In genomic region chr3:184559336-184559735, GRCh38 we compare ENCODE assay signal across 15 cellular contexts. TPM values are rescaled to one million over a fixed set of nuclear protein-coding genes. Genes with fewer than 3 reads are reported as not detected.
DNase-seq lines count a peak whose midpoint lies in the region; ATAC-seq, FAIRE-seq and TF ChIP-seq lines count a peak whose summit lies in the region.
"Had no signal": no experiment of that assay in that cellular context is flagged by ENCODE, and none has a peak within 500 bp of the region (broad histone marks: within the 10 kb centered on the region; RNA-seq: fewer than 3 reads in every experiment).

No MANE protein-coding gene starts in this region.

- H3K79me2 ChIP-seq in H1 (ENCODE audit: control insufficient read depth in 1 of 2, insufficient read depth in 2 of 2, low read length in 2 of 2) = no peaks in the 10 kb centered on the region

- no peak overlapping the region for H3K18ac ChIP-seq in H1 (ENCODE audit: extremely low read depth, low read length)

- intact Hi-C loops in transverse colon (cut with DNase I; ENCODE audit: low total_unique reads) = no loop called here
- intact Hi-C loops in CD4-positive, alpha-beta T cell (cut with DNase I, micrococcal nuclease) = no loop called here

- no peak overlapping the region for H3K56ac ChIP-seq in H1 (replicated peaks; ENCODE audit: insufficient read length, low read depth, low read length)

- H3K36me3 ChIP-seq in H1 (ENCODE audit: control insufficient read depth in 2 of 4, insufficient read depth in 4 of 4, low read length in 3 of 4) (no peaks in the 10 kb centered on the region; a peak in 1 of 8 replicates), transverse colon (no peaks in the 10 kb centered on the region)
- H3K36me3 ChIP-seq: right atrium auricular region, tibial artery had no signal

- no peak overlapping the region for H3K27ac ChIP-seq in H1 (ENCODE audit: low read depth, low read length)
- peak overlapping the region in 3 of 4 donors; percentile 24 to 47 (median 45) for H3K27ac ChIP-seq in transverse colon
- H3K27ac ChIP-seq in CD4-positive, alpha-beta T cell (ENCODE audit: low read depth, low read length) = no peak overlapping the region
- H3K27ac ChIP-seq: right atrium auricular region, tibial artery had no signal

- no peak overlapping the region for H2BK5ac ChIP-seq in H1 (ENCODE audit: low read depth, low read length)

- in situ Hi-C loops in transverse colon (cut with MboI; ENCODE audit: low pct_ligation_motif_present in 1 of 4, low pct_unique_long_range_greater_than_20kb in 1 of 4, low sequenced_read_pairs in 3 of 4) = no loop called here
- in situ Hi-C loops in G401 (cut with HindIII; ENCODE audit: low sequenced_read_pairs) = no loop called here

- no peaks in the 10 kb centered on the region for H3K79me1 ChIP-seq in H1 (ENCODE audit: low read depth, low read length)

- H3K4me3 ChIP-seq in H1 (ENCODE audit: extremely low read depth in 1 of 4, insufficient read depth in 2 of 4, low read depth in 3 of 4, low read length in 4 of 4) = peak overlapping the region in 1 of 4 experiments; percentile 12; a peak in 1 of 8 replicates
- no peak overlapping the region for H3K4me3 ChIP-seq in transverse colon
- H3K4me3 ChIP-seq: right atrium auricular region, tibial artery had no signal

- peaks cover 2% of the 10 kb centered on the region; the same call in 1 of the 2 replicates for H3K23me2 ChIP-seq in H1 (ENCODE audit: low read depth, low read length)

- peaks cover 8 to 23% (median 20%) of the 10 kb centered on the region in 4 experiments for H3K4me1 ChIP-seq in H1 (replicated peaks in 1 of 4; ENCODE audit: control insufficient read depth in 3 of 4, insufficient read depth in 4 of 4, low read length in 3 of 4)
- peaks cover 6 to 54% (median 30%) of the 10 kb centered on the region in 4 donors for H3K4me1 ChIP-seq in transverse colon

- TF ChIP-seq POLR2A in H1 (IDR thresholded peaks at IDR 0.05; ENCODE audit: control extremely low read depth in 1 of 2, low read depth in 2 of 2, low read length in 2 of 2) (no peak), transverse colon (IDR thresholded peaks at IDR 0.05) (no peak)

- no peak overlapping the region for H2BK15ac ChIP-seq in H1 (ENCODE audit: low read length)

- peaks cover 9% of the 10 kb centered on the region in 2 experiments for H4K20me1 ChIP-seq in H1 (replicated peaks in 1 of 2; ENCODE audit: control insufficient read depth in 1 of 2, insufficient read depth in 2 of 2, low read length in 2 of 2)

- WGBS in H1 (ENCODE audit: extremely low coverage in 1 of 2, insufficient coverage in 1 of 2, insufficient read length in 1 of 2, insufficient replicate concordance in 2 of 2, low coverage in 1 of 2, low lambda C conversion rate in 2 of 2, missing lambda C conversion rate in 1 of 2), 2 experiments = 87% methylated on average over 11 of the region's 11 CpGs; no CpG with 5 or more reads in 1 of the 2 experiments
- 54% methylated on average over 11 of the region's 11 CpGs; no CpG with 5 or more reads in 1 of the 2 donors for WGBS in transverse colon (ENCODE audit: low coverage in 1 of 2), 2 donors

- 0 out of 2 replicates have a peak overlapping the region, but pooled peaks have one; percentile 54 for H2AK5ac ChIP-seq in H1 (ENCODE audit: low read depth, low read length)

- no peak overlapping the region for H3K23ac ChIP-seq in H1 (ENCODE audit: insufficient read length)

- H4K8ac ChIP-seq in H1 (ENCODE audit: extremely low read depth, insufficient read depth, low read length) = no peak overlapping the region

- H3K9me3 Mint-ChIP-seq in CD4-positive, alpha-beta T cell = no peaks in the 10 kb centered on the region
- H3K9me3 Mint-ChIP-seq: nephron had no signal

- no peak overlapping the region for H4K91ac ChIP-seq in H1 (replicated peaks; ENCODE audit: insufficient read length, low read length)

- TF ChIP-seq CTCF in H1 (IDR thresholded peaks at IDR 0.05; ENCODE audit: control extremely low read depth in 1 of 3, insufficient read depth in 1 of 3, low read depth in 1 of 3, low read length in 3 of 3) = no peak
- TF ChIP-seq CTCF in transverse colon (IDR thresholded peaks at IDR 0.05) = no peak
- TF ChIP-seq CTCF in CD4-positive, alpha-beta T cell (IDR thresholded peaks at IDR 0.05) = no peak

- no peaks in the 10 kb centered on the region for H3K36me3 Mint-ChIP-seq in CD4-positive, alpha-beta T cell (ENCODE audit: low read depth)
- H3K36me3 Mint-ChIP-seq: CD4-positive, CD25-positive, alpha-beta regulatory T cell had no signal

- peaks cover 32% of the 10 kb centered on the region for H3K27me3 Mint-ChIP-seq in CD4-positive, alpha-beta T cell

- peak overlapping the region; percentile 58 to 63; a peak in 3 of 4 replicates for H3K4me2 ChIP-seq in H1 (ENCODE audit: insufficient read depth in 1 of 2, low read depth in 2 of 2, low read length in 2 of 2)

- H3K9me3 ChIP-seq in H1 (ENCODE audit: insufficient read depth in 2 of 2, low read depth in 1 of 2, low read length in 1 of 2) (no peaks in the 10 kb centered on the region), transverse colon (no peaks in the 10 kb centered on the region)
- no peaks in the 10 kb centered on the region for H3K9me3 ChIP-seq in CD4-positive, alpha-beta T cell (ENCODE audit: control insufficient read depth, low read length)
- H3K9me3 ChIP-seq: right atrium auricular region, tibial artery had no signal

- H3K9ac ChIP-seq in H1 (replicated peaks in 1 of 4; ENCODE audit: extremely low read depth in 1 of 4, low read depth in 3 of 4, low read length in 3 of 4) = no peak overlapping the region

- no peak overlapping the region for H3K14ac ChIP-seq in H1 (ENCODE audit: insufficient read length)

- CTCF ChIA-PET in H1 (lab: Charles Lee; ENCODE audit: partially characterized antibody) = interaction anchor here (0.5 to 1.6 kb wide), 5 partner anchors 45 to 188 kb away, joined by 3 to 4 read pairs (median 3); no protein-coding TSS in a partner anchor
- CTCF ChIA-PET in CD4-positive, alpha-beta T cell (lab: Charles Lee) = no interaction called here

- H2BK20ac ChIP-seq in H1 (ENCODE audit: low read length) = 0 out of 2 replicates have a peak overlapping the region, but pooled peaks have one; percentile 37

- ATAC-seq in GM19328 (IDR thresholded peaks at IDR 0.05; ENCODE audit: unreplicated experiment) = no peak
- no peak for ATAC-seq in CD4-positive, alpha-beta T cell (ENCODE audit: poor library complexity)
- ATAC-seq: left lobe of liver had no signal

- FAIRE-seq in H1 (lab: Jason Lieb, UNC) = no peak

- H3K27me3 ChIP-seq in H1 (replicated peaks in 1 of 4; ENCODE audit: control insufficient read depth in 3 of 4, extremely low read depth in 1 of 4, insufficient read depth in 3 of 4, low read length in 3 of 4) (peaks cover 34 to 63% (median 59%) of the 10 kb centered on the region in 4 experiments), transverse colon (no peaks in the 10 kb centered on the region)
- peaks cover 18% of the 10 kb centered on the region for H3K27me3 ChIP-seq in CD4-positive, alpha-beta T cell (ENCODE audit: control insufficient read depth, insufficient read depth, low read length)
- H3K27me3 ChIP-seq: right atrium auricular region had no signal

- H2AFZ ChIP-seq in H1 (ENCODE audit: low read length) = no peak overlapping the region

- POLR2A ChIA-PET in H1 (lab: Charles Lee; ENCODE audit: partially characterized antibody) = no interaction called here
- POLR2A ChIA-PET in CD4-positive, alpha-beta T cell (lab: Charles Lee) = no interaction called here

- H3K4me3 Mint-ChIP-seq in CD4-positive, alpha-beta T cell = no peak overlapping the region
- H3K4me3 Mint-ChIP-seq: CD4-positive, CD25-positive, alpha-beta regulatory T cell had no signal

- peaks cover 59% of the 10 kb centered on the region for H3K4me1 Mint-ChIP-seq in CD4-positive, alpha-beta T cell (ENCODE audit: low read depth)

- TF ChIP-seq RAD21 in H1 (IDR thresholded peaks at IDR 0.05 in 1 of 2, conservative IDR thresholded peaks at IDR 0.05 in 1 of 2; ENCODE audit: low read depth in 2 of 2, low read length in 2 of 2) = no peak

- H2BK120ac ChIP-seq in H1 (replicated peaks; ENCODE audit: low read depth, low read length) = no peak overlapping the region

- 0 out of 2 replicates have a peak overlapping the region, but pooled peaks have one; percentile 2 for H2BK12ac ChIP-seq in H1 (ENCODE audit: low read depth, low read length)

- DNase-seq in NCI-H1436 (lab: John Stamatoyannopoulos, UW) = peak; percentile 35
- no peak for DNase-seq in NCI-H1436 treated with DMSO at 0.1 percent for 48 hours (lab: John Stamatoyannopoulos, UW)
- DNase-seq in NCI-H510A treated with DMSO at 0.1 percent for 48 hours (lab: John Stamatoyannopoulos, UW) = peak; percentile 92
- DNase-seq in H1 (ENCODE audit: low read depth in 1 of 2, low spot score in 2 of 2) = no peak
- peak; percentile 84 for DNase-seq in transverse colon
- no peak for DNase-seq in G401 (ENCODE audit: low spot score)
- no peak for DNase-seq in CD4-positive, alpha-beta T cell
- DNase-seq: 8988T; CD4-positive, CD25-positive, alpha-beta regulatory T cell; effector CD4-positive, alpha-beta T cell; tibial artery had no signal

- no peak overlapping the region for H4K5ac ChIP-seq in H1 (ENCODE audit: insufficient read length, low read depth, low read length)

- TF ChIP-seq EP300 in H1 (IDR thresholded peaks at IDR 0.05; ENCODE audit: borderline replicate concordance in 1 of 2, low read depth in 2 of 2, low read length in 2 of 2) (no peak), transverse colon (IDR thresholded peaks at IDR 0.05; ENCODE audit: low read depth) (no peak)

- H3K27ac Mint-ChIP-seq in CD4-positive, alpha-beta T cell = no peak overlapping the region
- H3K27ac Mint-ChIP-seq: CD4-positive, CD25-positive, alpha-beta regulatory T cell; nephron had no signal

- H3K4ac ChIP-seq in H1 (replicated peaks; ENCODE audit: insufficient read length, low read depth, low read length) = no peak overlapping the region

TF ChIP-seq in H1, 55 proteins besides CTCF, POLR2A, EP300 and RAD21:
- no peak for TF ChIP-seq ASH2L (IDR thresholded peaks at IDR 0.05; ENCODE audit: low read length)
- no peak for TF ChIP-seq JUND (IDR thresholded peaks at IDR 0.05; ENCODE audit: low read length)
- TF ChIP-seq POLR2AphosphoS5 (IDR thresholded peaks at IDR 0.05; ENCODE audit: low read depth, low read length) = no peak
- TF ChIP-seq KDM4A (IDR thresholded peaks at IDR 0.05; ENCODE audit: low read depth, low read length, severe bottlenecking) = no peak

RNA-seq across cellular contexts. Expression of gene EPHB3, which starts 2.2 kb away (rescaled TPM):
- 0.80 and 0.91 TPM in 2 replicates for total RNA-seq in H1 (2021; fragmentation: NEBNext Ultra II Directional; extraction: Animal tissue kit (Norgen Biotek cat#: 25700))
- 0.41 and 0.82 TPM in 2 replicates for polyA plus RNA-seq in H1 (2011; rRNA removed)
- 0.61 TPM for polyA plus RNA-seq in H1 (2011; cell fraction: cytosol; rRNA removed)
- polyA plus RNA-seq in H1 (2011; cell fraction: nucleus; rRNA removed) = 1.5 TPM
- 0.83 to 1.3 TPM (median 1.0 TPM) in 4 replicates for polyA plus RNA-seq in H1 (2012, experiment 1 of 2)
- polyA plus RNA-seq in H1 (2012, experiment 2 of 2) = 1.2 TPM
- 0.55 TPM for polyA plus RNA-seq in H1 (2013, experiment 1 of 2)
- polyA plus RNA-seq in H1 (2013, experiment 2 of 2) = 0.46 TPM
- polyA minus RNA-seq in H1 (2011; rRNA and poly(A)+ RNA removed) = 0.78 and 1.8 TPM in 2 replicates
- polyA minus RNA-seq in H1 (2011; cell fraction: cytosol; rRNA and poly(A)+ RNA removed) = 1.8 TPM
- 0.40 TPM for polyA minus RNA-seq in H1 (2011; cell fraction: nucleus; rRNA and poly(A)+ RNA removed)
- total RNA-seq in transverse colon = 10 to 100 TPM in 1 of 4 donors, 1 to 10 TPM in 3; 4.1 to 17.7 (median 6.7) TPM
- 2.8 and 3.9 TPM in 2 replicates for total RNA-seq in G401 (2014; rRNA removed; shearing (Covaris generic))
- total RNA-seq in CD4-positive, alpha-beta T cell = under 1 TPM; 0.19 to 0.22 TPM
- total RNA-seq: CD4-positive, CD25-positive, alpha-beta regulatory T cell had no signal
- polyA plus RNA-seq: CD4-positive, CD25-positive, alpha-beta regulatory T cell had no signal

Comparison
In these comparisons a context has a peak if more than half of its experiments do, and no peak if none do; other contexts are left out.
1. DNase-seq: peak in NCI-H1436 (single experiment), NCI-H510A treated with DMSO at 0.1 percent for 48 hours (single experiment) and transverse colon (single experiment); none in NCI-H1436 treated with DMSO at 0.1 percent for 48 hours (single experiment), H1 (0 of 2), G401 (single experiment) and CD4-positive, alpha-beta T cell (0 of 10).
2. H3K27ac ChIP-seq: peak in transverse colon (3 of 4); none in H1 (single experiment) and CD4-positive, alpha-beta T cell (single experiment).